Comparison of ENCODE assay signal across 10 cellular contexts in the genomic region with DNA sequence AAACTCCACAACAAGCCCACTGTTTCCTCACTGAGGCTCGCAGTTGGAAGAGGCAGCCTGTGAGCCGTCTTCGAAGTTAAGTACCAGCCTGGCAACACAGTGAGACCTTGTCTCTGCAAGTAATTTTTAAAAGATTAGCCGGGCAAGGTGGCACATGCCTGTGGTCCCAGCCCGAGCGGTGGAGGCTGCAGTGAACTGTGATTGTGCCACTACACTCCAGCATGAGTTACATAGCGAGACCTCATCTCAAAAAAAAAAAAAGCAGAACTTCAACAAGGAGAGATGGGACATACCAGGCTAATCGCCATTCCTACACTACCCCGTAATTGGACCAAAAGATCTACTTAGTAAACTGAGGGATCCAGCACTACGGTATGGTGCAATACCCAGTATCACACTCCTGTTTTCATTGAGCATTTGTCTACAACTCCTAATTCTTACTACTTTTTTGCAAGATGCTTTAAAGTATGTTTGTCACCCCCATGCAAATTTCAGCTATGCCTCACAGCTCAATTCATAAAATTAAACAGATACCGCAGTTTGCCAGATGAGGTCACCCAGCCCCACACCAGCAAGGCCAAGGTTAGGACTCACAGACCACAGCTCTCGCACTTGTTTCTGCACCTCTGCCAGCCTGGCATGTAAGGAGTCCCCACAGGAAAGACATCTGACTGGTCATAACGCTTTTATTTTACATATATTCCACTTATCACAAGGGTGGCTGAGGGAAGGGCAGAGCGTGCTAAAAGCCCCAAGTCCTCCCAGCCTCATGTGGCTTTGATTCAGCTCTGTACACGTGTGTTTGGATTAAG. TPM values are rescaled to one million over a fixed set of nuclear protein-coding genes. Genes with fewer than 3 reads are reported as not detected.
DNase-seq lines count a peak whose midpoint lies in the region; ATAC-seq and TF ChIP-seq lines count a peak whose summit lies in the region.
"Had no signal": no experiment of that assay in that cellular context is flagged by ENCODE, and none has a peak within 500 bp of the region (broad histone marks: within the 10 kb centered on the region; RNA-seq: fewer than 3 reads in every experiment).

No MANE protein-coding gene starts in this region.

- H3K36me3 Mint-ChIP-seq in natural killer cell (peaks cover 16% of the 10 kb centered on the region), progenitor cell of endocrine pancreas (ENCODE audit: insufficient read depth) (peaks cover 31% of the 10 kb centered on the region)

- peak; percentile 33 for DNase-seq in NCI-H2196 treated with DMSO at 0.1 percent for 48 hours (lab: John Stamatoyannopoulos, UW; ENCODE audit: unreplicated experiment)
- DNase-seq in NCI-H2196 (lab: John Stamatoyannopoulos, UW; ENCODE audit: unreplicated experiment) = no peak
- DNase-seq in natural killer cell = peak; percentile 65
- DNase-seq in NCI-H128 (lab: John Stamatoyannopoulos, UW; ENCODE audit: unreplicated experiment) = no peak
- DNase-seq in stimulated activated CD4-positive, alpha-beta T cell treated with anti-CD3 and anti-CD28 coated beads, Interleukin-4, amount 100 ng/mL, for 1 hour = no peak
- no peak for DNase-seq in progenitor cell of endocrine pancreas (ENCODE audit: low spot score, unreplicated experiment)
- DNase-seq: NCI-H146 had no signal

- H3K4me3 Mint-ChIP-seq in natural killer cell (peak overlapping the region; percentile 56), progenitor cell of endocrine pancreas (ENCODE audit: low read depth) (no peak overlapping the region)
- H3K4me3 Mint-ChIP-seq: nephron had no signal

- H3K4me1 Mint-ChIP-seq in natural killer cell = peaks cover 16 to 17% of the 10 kb centered on the region in 2 donors
- no peaks in the 10 kb centered on the region for H3K4me1 Mint-ChIP-seq in progenitor cell of endocrine pancreas (ENCODE audit: low read depth)

- intact Hi-C loops in natural killer cell (cut with micrococcal nuclease) = loop anchor here (2.0 to 10.0 kb wide), 6 partner anchors 15 to 423 kb away; a partner anchor contains a TSS

- ATAC-seq in GM21825 (IDR thresholded peaks at IDR 0.05; ENCODE audit: unreplicated experiment) (peak; percentile 53), HG03575 (IDR thresholded peaks at IDR 0.05; ENCODE audit: extremely low read depth, insufficient number of reproducible peaks, low FRiP score, unreplicated experiment) (peak; percentile 36), natural killer cell (peak; percentile 81 to 89 (median 83))

- no peak for TF ChIP-seq CTCF in natural killer cell (IDR thresholded peaks at IDR 0.05)
- TF ChIP-seq CTCF in progenitor cell of endocrine pancreas (IDR thresholded peaks at IDR 0.05; ENCODE audit: unreplicated experiment) = no peak

- H3K9me3 Mint-ChIP-seq in natural killer cell (no peaks in the 10 kb centered on the region), progenitor cell of endocrine pancreas (ENCODE audit: low read depth) (peaks cover 8% of the 10 kb centered on the region)

- H3K27me3 Mint-ChIP-seq in natural killer cell (ENCODE audit: low read depth in 2 of 2) = no peaks in the 10 kb centered on the region
- no peaks in the 10 kb centered on the region for H3K27me3 Mint-ChIP-seq in progenitor cell of endocrine pancreas

- H3K27ac Mint-ChIP-seq in natural killer cell = peak overlapping the region; percentile 47 to 66
- no peak overlapping the region for H3K27ac Mint-ChIP-seq in progenitor cell of endocrine pancreas

RNA-seq across cellular contexts. Expression of a gene that starts 21.0 kb away (rescaled TPM):
- total RNA-seq in natural killer cell = 10 to 100 TPM; 52.5 to 62.7 (median 53.6) TPM
- 15.0 and 15.1 TPM in 2 replicates for total RNA-seq in progenitor cell of endocrine pancreas

RNA-seq across cellular contexts. Expression of a gene that starts 37.1 kb away (rescaled TPM):
- total RNA-seq in natural killer cell = not detected
- total RNA-seq in progenitor cell of endocrine pancreas = 0.22 and 0.51 TPM in 2 replicates

RNA-seq across cellular contexts. Expression of a gene that starts 54.1 kb away (rescaled TPM):
- total RNA-seq in natural killer cell (10 to 100 TPM; 57.7 to 74.5 (median 62.6) TPM), progenitor cell of endocrine pancreas (54.5 and 54.8 TPM in 2 replicates)

Comparison
In these comparisons a context has a peak if more than half of its experiments do, and no peak if none do; other contexts are left out.
1. DNase-seq: peak in NCI-H2196 treated with DMSO at 0.1 percent for 48 hours (single experiment) and natural killer cell (single experiment); none in NCI-H2196 (single experiment), NCI-H128 (single experiment), stimulated activated CD4-positive, alpha-beta T cell treated with anti-CD3 and anti-CD28 coated beads, Interleukin-4, amount 100 ng/mL, for 1 hour (single experiment) and progenitor cell of endocrine pancreas (single experiment).
2. Peak in every context shown above with its lines, with median percentiles within 50 percentile points of each other: ATAC-seq.